18 cellular contexts compared by ENCODE assay signal in genomic region chr1:32889731-32890278, GRCh38. TPM values are rescaled to one million over a fixed set of nuclear protein-coding genes. Genes with fewer than 3 reads are reported as not detected.
A peak's percentile ranks its signal among the peaks of the same experiment; 100 is the strongest.
DNase-seq lines count a peak whose midpoint lies in the region; ATAC-seq, FAIRE-seq and TF ChIP-seq lines count a peak whose summit lies in the region.
"Had no signal": no experiment of that assay in that cellular context is flagged by ENCODE, and none has a peak within 500 bp of the region (broad histone marks: within the 10 kb centered on the region; RNA-seq: fewer than 3 reads in every experiment).

No MANE protein-coding gene starts in this region.

- H3K27me3 ChIP-seq in HepG2 (ENCODE audit: control insufficient read depth in 1 of 2, insufficient read depth in 2 of 2, low read length in 2 of 2) (peaks cover 6 to 67% of the 10 kb centered on the region in 2 experiments; a peak in 4 of 5 replicates), right lobe of liver (peaks cover 0 to 16% of the 10 kb centered on the region in 2 donors), K562 (ENCODE audit: control insufficient read depth in 2 of 2, insufficient read depth in 2 of 2, low read length in 2 of 2) (peaks cover 5 to 50% of the 10 kb centered on the region in 2 experiments; a peak in 3 of 5 replicates), neural progenitor cell (peaks cover 79% of the 10 kb centered on the region)

- H3K9me3 Mint-ChIP-seq in neural progenitor cell (no peaks in the 10 kb centered on the region), osteocyte (ENCODE audit: unreplicated experiment) (no peaks in the 10 kb centered on the region)

- TF ChIP-seq EP300 in HepG2 (IDR thresholded peaks at IDR 0.05; ENCODE audit: low read depth in 2 of 2, low read length in 2 of 2) (no peak), HepG2 (CRISPR knock-in tag; IDR thresholded peaks at IDR 0.05; ENCODE audit: borderline replicate concordance) (no peak), K562 (IDR thresholded peaks at IDR 0.05; ENCODE audit: low read length) (no peak)

- no peaks in the 10 kb centered on the region for H3K9me1 ChIP-seq in K562 (ENCODE audit: control insufficient read depth, insufficient read depth, low read length)

- no peaks in the 10 kb centered on the region for H3K79me2 ChIP-seq in HepG2 (ENCODE audit: insufficient read depth, low read length)
- no peaks in the 10 kb centered on the region for H3K79me2 ChIP-seq in K562 (ENCODE audit: control insufficient read depth, insufficient read depth, low read length)
- no peaks in the 10 kb centered on the region for H3K79me2 ChIP-seq in neural progenitor cell (ENCODE audit: low read depth)

- H3K27me3 Mint-ChIP-seq in neural progenitor cell (ENCODE audit: insufficient read depth, low read depth) (peaks cover 49% of the 10 kb centered on the region), osteocyte (ENCODE audit: unreplicated experiment) (peaks cover 50% of the 10 kb centered on the region)

- WGBS in HepG2 (ENCODE audit: low lambda C conversion rate) = 23% methylated on average over 3 of the region's 3 CpGs
- WGBS in right lobe of liver (ENCODE audit: insufficient coverage, low coverage, low lambda C conversion rate, missing lambda C conversion rate) = 85% methylated on average over 2 of the region's 3 CpGs
- 0% methylated on average over 3 of the region's 3 CpGs for WGBS in K562 (ENCODE audit: insufficient coverage, low coverage, missing lambda C conversion rate)

- H3K9me3 ChIP-seq in HepG2 (ENCODE audit: low read length) (no peaks in the 10 kb centered on the region), right lobe of liver (no peaks in the 10 kb centered on the region), K562 (replicated peaks; ENCODE audit: control insufficient read depth, insufficient read depth, low read depth, low read length) (no peaks in the 10 kb centered on the region), neural progenitor cell (ENCODE audit: low read depth) (no peaks in the 10 kb centered on the region)
- H3K9me3 ChIP-seq: A549, BE2C, HAP-1 had no signal

- no peak for TF ChIP-seq RAD21 in HepG2 (CRISPR knock-in tag; IDR thresholded peaks at IDR 0.05)
- TF ChIP-seq RAD21 in K562 (CRISPR knock-in tag; conservative IDR thresholded peaks at IDR 0.05 in 1 of 2, IDR thresholded peaks at IDR 0.05 in 1 of 2) = no peak

- H3K9ac ChIP-seq in HepG2 (ENCODE audit: insufficient read depth, low read depth, low read length) = no peak overlapping the region
- no peak overlapping the region for H3K9ac ChIP-seq in K562 (ENCODE audit: insufficient read depth in 1 of 2, low read depth in 2 of 2, low read length in 2 of 2)
- no peak overlapping the region for H3K9ac ChIP-seq in neural progenitor cell

- H2AFZ ChIP-seq in HepG2 (ENCODE audit: low read length) (no peak overlapping the region), K562 (ENCODE audit: low read depth, low read length) (no peak overlapping the region), neural progenitor cell (replicated peaks) (no peak overlapping the region)

- peaks cover 17% of the 10 kb centered on the region for H3F3A ChIP-seq in neural progenitor cell (ENCODE audit: low read depth)

- intact Hi-C loops in HepG2 (cut with micrococcal nuclease; ENCODE audit: unreplicated experiment) (no loop called here), right lobe of liver (cut with DNase I) (no loop called here), K562 (cut with micrococcal nuclease) (no loop called here)

- no peak overlapping the region for H3K27ac Mint-ChIP-seq in neural progenitor cell
- no peak overlapping the region for H3K27ac Mint-ChIP-seq in osteocyte (ENCODE audit: unreplicated experiment)
- H3K27ac Mint-ChIP-seq: CD4-positive, alpha-beta memory T cell; HFFc6 had no signal

- H3K4me1 Mint-ChIP-seq in neural progenitor cell (peaks cover 22% of the 10 kb centered on the region), osteocyte (ENCODE audit: unreplicated experiment) (peaks cover 19% of the 10 kb centered on the region)

- no peak for DNase-seq in HepG2 (ENCODE audit: low spot score)
- DNase-seq in right lobe of liver = no peak
- no peak for DNase-seq in K562 (ENCODE audit: extremely low read depth in 1 of 4, low spot score in 3 of 4)
- no peak for DNase-seq in neural progenitor cell (ENCODE audit: low spot score)
- no peak for DNase-seq in effector CD4-positive, alpha-beta T cell
- DNase-seq in GM10266 (ENCODE audit: extremely low spot score) = no peak
- DNase-seq in osteocyte (ENCODE audit: extremely low spot score, unreplicated experiment) = no peak
- DNase-seq: BE2C; CD4-positive, alpha-beta memory T cell; DND-41; GDM1; HFFc6 had no signal

- no peak overlapping the region for H3K4me3 ChIP-seq in HepG2 (replicated peaks in 1 of 3; ENCODE audit: insufficient read depth in 1 of 3, low read depth in 2 of 3, low read length in 3 of 3)
- H3K4me3 ChIP-seq in right lobe of liver = no peak overlapping the region
- H3K4me3 ChIP-seq in K562 = no peak overlapping the region
- no peak overlapping the region for H3K4me3 ChIP-seq in neural progenitor cell
- H3K4me3 ChIP-seq: A549, HAP-1 had no signal

- no peak for ATAC-seq in HepG2
- ATAC-seq in right lobe of liver = no peak
- no peak for ATAC-seq in K562
- ATAC-seq: A549 had no signal

- in situ Hi-C loops in HepG2 (cut with HindIII; ENCODE audit: extremely low pct_ligation_motif_present, low pct_unique_long_range_greater_than_20kb) = no loop called here
- in situ Hi-C loops in K562 (cut with MboI) = loop anchor here (25.0 kb wide), 1 partner anchor 722 kb away; no protein-coding TSS in a partner anchor

- TF ChIP-seq POLR2A in HepG2 (IDR thresholded peaks at IDR 0.05; ENCODE audit: insufficient read depth in 1 of 2, low read depth in 2 of 2, low read length in 2 of 2) (no peak), right lobe of liver (IDR thresholded peaks at IDR 0.05) (no peak), K562 (conservative IDR thresholded peaks at IDR 0.05) (no peak)

- no peak overlapping the region for H3K4me2 ChIP-seq in HepG2 (ENCODE audit: low read depth, low read length)
- no peak overlapping the region for H3K4me2 ChIP-seq in K562 (ENCODE audit: insufficient read depth, low read length)
- H3K4me2 ChIP-seq in neural progenitor cell = no peak overlapping the region
- H3K4me2 ChIP-seq: A549 had no signal

- no peak overlapping the region for H3K27ac ChIP-seq in HepG2 (ENCODE audit: extremely low read length, insufficient read depth, low read length)
- no peak overlapping the region for H3K27ac ChIP-seq in right lobe of liver
- no peak overlapping the region for H3K27ac ChIP-seq in K562 (ENCODE audit: extremely low read depth, low read depth, low read length)
- no peak overlapping the region for H3K27ac ChIP-seq in neural progenitor cell
- H3K27ac ChIP-seq: A549, C4-2B had no signal

- CTCF ChIA-PET in HepG2 (lab: Yijun Ruan, JAX; ENCODE audit: low intra/inter-chr PET ratio, low total read pairs) (no interaction called here), K562 (lab: Yijun Ruan, JAX; ENCODE audit: low intra/inter-chr PET ratio) (no interaction called here)

- FAIRE-seq in HepG2 (lab: Jason Lieb, UNC) = no peak
- FAIRE-seq in K562 (lab: Jason Lieb, UNC) = no peak
- FAIRE-seq: A549, D721Med, H1 had no signal

- H3K36me3 Mint-ChIP-seq in neural progenitor cell (no peaks in the 10 kb centered on the region), osteocyte (ENCODE audit: unreplicated experiment) (no peaks in the 10 kb centered on the region)

- TF ChIP-seq CTCF in HepG2 (CRISPR knock-in tag; IDR thresholded peaks at IDR 0.05) = no peak
- no peak for TF ChIP-seq CTCF in right lobe of liver (IDR thresholded peaks at IDR 0.05)
- no peak for TF ChIP-seq CTCF in K562 (IDR thresholded peaks at IDR 0.05 in 2 of 3, conservative IDR thresholded peaks at IDR 0.05 in 1 of 3; ENCODE audit: insufficient read depth in 2 of 3, low read depth in 1 of 3, low read length in 3 of 3)
- no peak for TF ChIP-seq CTCF in neural progenitor cell (IDR thresholded peaks at IDR 0.05)
- no peak for TF ChIP-seq CTCF in GM10266 (IDR thresholded peaks at IDR 0.05; ENCODE audit: control insufficient read depth, insufficient read depth, low read depth, missing control alignments)
- no peak for TF ChIP-seq CTCF in osteocyte (IDR thresholded peaks at IDR 0.05)

- peak overlapping the region; percentile 57 for H3K4me3 Mint-ChIP-seq in neural progenitor cell
- no peak overlapping the region for H3K4me3 Mint-ChIP-seq in osteocyte (ENCODE audit: unreplicated experiment)
- H3K4me3 Mint-ChIP-seq: HFFc6 had no signal

- H3K36me3 ChIP-seq in HepG2 (replicated peaks in 1 of 2; ENCODE audit: control insufficient read depth in 1 of 2, insufficient read depth in 2 of 2, low read length in 2 of 2) (no peaks in the 10 kb centered on the region), right lobe of liver (no peaks in the 10 kb centered on the region), K562 (ENCODE audit: control insufficient read depth, insufficient read depth, low read length) (no peaks in the 10 kb centered on the region), neural progenitor cell (no peaks in the 10 kb centered on the region)
- H3K36me3 ChIP-seq: BE2C, HAP-1 had no signal

- H4K20me1 ChIP-seq in HepG2 (ENCODE audit: insufficient read depth, low read length) = no peaks in the 10 kb centered on the region
- peaks cover 32% of the 10 kb centered on the region; the same call in 1 of the 2 replicates for H4K20me1 ChIP-seq in K562 (replicated peaks; ENCODE audit: control insufficient read depth, insufficient read depth, low read length)
- H4K20me1 ChIP-seq in neural progenitor cell (ENCODE audit: low read depth) = peaks cover 52% of the 10 kb centered on the region

- H3K4me1 ChIP-seq in HepG2 (ENCODE audit: insufficient read depth, low read length) (no peaks in the 10 kb centered on the region), right lobe of liver (peaks cover 0 to 5% (median 0%) of the 10 kb centered on the region in 4 donors), K562 (replicated peaks in 1 of 2; ENCODE audit: control insufficient read depth in 2 of 2, insufficient read depth in 2 of 2, low read length in 2 of 2) (peaks cover 5 to 34% of the 10 kb centered on the region in 2 experiments; a peak in 4 of 5 replicates), neural progenitor cell (peaks cover 22% of the 10 kb centered on the region)
- H3K4me1 ChIP-seq: BE2C had no signal

- no TSS peak for BruUV-seq in HepG2 (replicated peaks; lab: Mats Ljungman, UMichigan)
- no TSS peak for BruUV-seq in K562 (replicated peaks; lab: Mats Ljungman, UMichigan)

- POLR2A ChIA-PET in HepG2 (lab: Yijun Ruan, JAX) (no interaction called here), K562 (lab: Yijun Ruan, JAX) (interaction anchor here (0.7 to 1.0 kb wide), 3 partner anchors 96 to 191 kb away, joined by 3 read pairs; no protein-coding TSS in a partner anchor)

RNA-seq across cellular contexts. Expression of gene HPCA, which starts 3.5 kb away (rescaled TPM):
- total RNA-seq in HepG2 (2016; rRNA removed; fragmentation: Illumina TruSeq; extraction: Trizol) (not detected in 2 replicates), right lobe of liver (not detected), K562 (2014; rRNA removed) (not detected in 2 replicates), K562 (2014; rRNA removed; fragmentation: Illumina TruSeq; extraction: Trizol) (not detected in 2 replicates), K562 (2015; rRNA removed; fragmentation: Illumina TruSeq; extraction: Trizol) (not detected in 2 replicates), K562 (2021) (not detected in 2 replicates), neural progenitor cell (ENCODE audit: low replicate concordance) (1.0 TPM in 1 of 2 replicates, not detected in the other), osteocyte (not detected in 2 replicates)
- not detected in 2 replicates for total RNA-seq in HepG2 (2016; cell fraction: cytosol; rRNA removed; fragmentation: Illumina TruSeq; extraction: Trizol; ENCODE audit: low read depth)
- not detected in 2 replicates for total RNA-seq in HepG2 (2016; cell fraction: insoluble cytoplasmic fraction; rRNA removed; fragmentation: Illumina TruSeq; extraction: Trizol)
- not detected in 2 replicates for total RNA-seq in HepG2 (2016; cell fraction: membrane; rRNA removed; fragmentation: Illumina TruSeq; extraction: Trizol)
- not detected in 2 replicates for total RNA-seq in HepG2 (2016; cell fraction: nucleus; rRNA removed; fragmentation: Illumina TruSeq; extraction: Trizol)
- polyA plus RNA-seq in HepG2 (2011; rRNA removed) (not detected in 2 replicates), K562 (2011; rRNA removed) (not detected in 2 replicates), K562 (2014; fragmentation: Illumina TruSeq; extraction: Trizol) (not detected in 2 replicates), K562 (2014; fragmentation: Nextera tagmentation; extraction: Ambion mirVana) (not detected), K562 (2014; rRNA removed) (not detected in 2 replicates)
- not detected in 2 replicates for polyA plus RNA-seq in HepG2 (2011; cell fraction: cytosol; rRNA removed)
- polyA plus RNA-seq in HepG2 (2011; cell fraction: nucleus; rRNA removed) = 0.38 TPM in 1 of 2 replicates, not detected in the other
- polyA plus RNA-seq in HepG2 (2012) = not detected in 2 replicates
- not detected in 2 replicates for polyA plus RNA-seq in HepG2 (2016; cell fraction: cytosol; fragmentation: Illumina TruSeq; extraction: Trizol; ENCODE audit: low read depth)
- not detected in 2 replicates for polyA plus RNA-seq in HepG2 (2016; cell fraction: insoluble cytoplasmic fraction; fragmentation: Illumina TruSeq; extraction: Trizol; ENCODE audit: low read depth)
- polyA plus RNA-seq in HepG2 (2016; cell fraction: membrane; fragmentation: Illumina TruSeq; extraction: Trizol; ENCODE audit: low read depth) = not detected in 2 replicates
- polyA plus RNA-seq in HepG2 (2016; cell fraction: nucleus; fragmentation: Illumina TruSeq; extraction: Trizol; ENCODE audit: insufficient read depth, low read depth) = not detected in 2 replicates
- polyA minus RNA-seq in HepG2 (2011; rRNA and poly(A)+ RNA removed; ENCODE audit: low replicate concordance) = 0.35 TPM in 1 of 2 replicates, not detected in the other
- not detected in 2 replicates for polyA minus RNA-seq in HepG2 (2011; cell fraction: cytosol; rRNA and poly(A)+ RNA removed)
- not detected in 2 replicates for polyA minus RNA-seq in HepG2 (2011; cell fraction: nucleus; rRNA and poly(A)+ RNA removed)
- not detected in 2 replicates for total RNA-seq in K562 (2011; cell fraction: chromatin; rRNA removed; ENCODE audit: low replicate concordance)
- not detected in 2 replicates for total RNA-seq in K562 (2011; cell fraction: nucleolus; rRNA removed)
- not detected in 2 replicates for total RNA-seq in K562 (2011; cell fraction: nucleoplasm; rRNA removed)
- polyA plus RNA-seq in K562 (2011; cell fraction: cytosol; rRNA removed) = not detected in 2 replicates
- not detected in 2 replicates for polyA plus RNA-seq in K562 (2011; cell fraction: nucleus; rRNA removed)
- 0.22 and 0.44 TPM in 2 replicates for polyA plus RNA-seq in K562 (2012)
- not detected in 2 replicates for polyA minus RNA-seq in K562 (2011; rRNA and poly(A)+ RNA removed)
- polyA minus RNA-seq in K562 (2011; cell fraction: cytosol; rRNA and poly(A)+ RNA removed) = not detected in 2 replicates
- not detected in 2 replicates for polyA minus RNA-seq in K562 (2011; cell fraction: nucleus; rRNA and poly(A)+ RNA removed)
- total RNA-seq: HT1080 had no signal
- polyA plus RNA-seq: CD4-positive, alpha-beta memory T cell had no signal

RNA-seq across cellular contexts. Expression of gene TMEM54, which starts 11.4 kb away (rescaled TPM):
- total RNA-seq in HepG2 (2016; rRNA removed; fragmentation: Illumina TruSeq; extraction: Trizol) (0.76 and 2.5 TPM in 2 replicates), right lobe of liver (10 to 100 TPM in 3 of 6 experiments, 1 to 10 TPM in 3; 3.9 to 14.4 (median 9.0) TPM), K562 (2014; rRNA removed) (12.8 and 14.5 TPM in 2 replicates), K562 (2014; rRNA removed; fragmentation: Illumina TruSeq; extraction: Trizol) (1.2 and 2.1 TPM in 2 replicates), K562 (2015; rRNA removed; fragmentation: Illumina TruSeq; extraction: Trizol) (3.8 TPM in 2 replicates), K562 (2021) (13.1 and 15.1 TPM in 2 replicates), neural progenitor cell (ENCODE audit: low replicate concordance) (13.5 and 14.5 TPM in 2 replicates), osteocyte (7.3 and 9.8 TPM in 2 replicates)
- total RNA-seq in HepG2 (2016; cell fraction: cytosol; rRNA removed; fragmentation: Illumina TruSeq; extraction: Trizol; ENCODE audit: low read depth) = 6.9 and 7.0 TPM in 2 replicates
- total RNA-seq in HepG2 (2016; cell fraction: insoluble cytoplasmic fraction; rRNA removed; fragmentation: Illumina TruSeq; extraction: Trizol) = 0.83 and 1.3 TPM in 2 replicates
- total RNA-seq in HepG2 (2016; cell fraction: membrane; rRNA removed; fragmentation: Illumina TruSeq; extraction: Trizol) = 5.0 and 5.4 TPM in 2 replicates
- 1.2 and 1.7 TPM in 2 replicates for total RNA-seq in HepG2 (2016; cell fraction: nucleus; rRNA removed; fragmentation: Illumina TruSeq; extraction: Trizol)
- polyA plus RNA-seq in HepG2 (2011; rRNA removed) (2.9 and 4.0 TPM in 2 replicates), K562 (2011; rRNA removed) (16.2 and 31.0 TPM in 2 replicates), K562 (2014; fragmentation: Illumina TruSeq; extraction: Trizol) (8.2 and 11.8 TPM in 2 replicates), K562 (2014; fragmentation: Nextera tagmentation; extraction: Ambion mirVana) (1 to 10 TPM in 1 of 2 experiments, under 1 TPM in 1; 1.00 to 1.7 TPM), K562 (2014; rRNA removed) (9.8 and 13.3 TPM in 2 replicates)
- 4.2 and 5.4 TPM in 2 replicates for polyA plus RNA-seq in HepG2 (2011; cell fraction: cytosol; rRNA removed)
- 2.7 and 3.1 TPM in 2 replicates for polyA plus RNA-seq in HepG2 (2011; cell fraction: nucleus; rRNA removed)
- polyA plus RNA-seq in HepG2 (2012) = 0.43 and 2.3 TPM in 2 replicates
- 9.6 and 9.8 TPM in 2 replicates for polyA plus RNA-seq in HepG2 (2016; cell fraction: cytosol; fragmentation: Illumina TruSeq; extraction: Trizol; ENCODE audit: low read depth)
- polyA plus RNA-seq in HepG2 (2016; cell fraction: insoluble cytoplasmic fraction; fragmentation: Illumina TruSeq; extraction: Trizol; ENCODE audit: low read depth) = 1.0 and 1.1 TPM in 2 replicates
- polyA plus RNA-seq in HepG2 (2016; cell fraction: membrane; fragmentation: Illumina TruSeq; extraction: Trizol; ENCODE audit: low read depth) = 6.2 and 6.8 TPM in 2 replicates
- polyA plus RNA-seq in HepG2 (2016; cell fraction: nucleus; fragmentation: Illumina TruSeq; extraction: Trizol; ENCODE audit: insufficient read depth, low read depth) = 1.3 and 2.6 TPM in 2 replicates
- 6.4 and 19.0 TPM in 2 replicates for polyA minus RNA-seq in HepG2 (2011; rRNA and poly(A)+ RNA removed; ENCODE audit: low replicate concordance)
- 1.8 TPM in 1 of 2 replicates, not detected in the other for polyA minus RNA-seq in HepG2 (2011; cell fraction: cytosol; rRNA and poly(A)+ RNA removed)
- 0.75 TPM in 1 of 2 replicates, not detected in the other for polyA minus RNA-seq in HepG2 (2011; cell fraction: nucleus; rRNA and poly(A)+ RNA removed)
- total RNA-seq in K562 (2011; cell fraction: chromatin; rRNA removed; ENCODE audit: low replicate concordance) = 2.4 and 10.2 TPM in 2 replicates
- 19.3 and 19.7 TPM in 2 replicates for total RNA-seq in K562 (2011; cell fraction: nucleolus; rRNA removed)
- total RNA-seq in K562 (2011; cell fraction: nucleoplasm; rRNA removed) = 14.0 and 21.6 TPM in 2 replicates
- 75.0 and 104 TPM in 2 replicates for polyA plus RNA-seq in K562 (2011; cell fraction: cytosol; rRNA removed)
- 24.7 and 26.3 TPM in 2 replicates for polyA plus RNA-seq in K562 (2011; cell fraction: nucleus; rRNA removed)
- polyA plus RNA-seq in K562 (2012) = 26.4 and 45.9 TPM in 2 replicates
- polyA minus RNA-seq in K562 (2011; rRNA and poly(A)+ RNA removed) = 5.4 and 6.5 TPM in 2 replicates
- polyA minus RNA-seq in K562 (2011; cell fraction: cytosol; rRNA and poly(A)+ RNA removed) = 8.6 and 15.1 TPM in 2 replicates
- polyA minus RNA-seq in K562 (2011; cell fraction: nucleus; rRNA and poly(A)+ RNA removed) = 4.2 TPM in 2 replicates
- total RNA-seq: CD4-positive, alpha-beta memory T cell had no signal
- polyA plus RNA-seq: CD4-positive, alpha-beta memory T cell had no signal

RNA-seq across cellular contexts. Expression of gene FNDC5, which starts 19.1 kb away (rescaled TPM):
- total RNA-seq in HepG2 (2016; rRNA removed; fragmentation: Illumina TruSeq; extraction: Trizol) = 1.6 and 3.1 TPM in 2 replicates
- 2.6 and 2.8 TPM in 2 replicates for total RNA-seq in HepG2 (2016; cell fraction: cytosol; rRNA removed; fragmentation: Illumina TruSeq; extraction: Trizol; ENCODE audit: low read depth)
- total RNA-seq in HepG2 (2016; cell fraction: insoluble cytoplasmic fraction; rRNA removed; fragmentation: Illumina TruSeq; extraction: Trizol) = 1.6 and 2.6 TPM in 2 replicates
- total RNA-seq in HepG2 (2016; cell fraction: membrane; rRNA removed; fragmentation: Illumina TruSeq; extraction: Trizol) = 5.4 and 6.4 TPM in 2 replicates
- total RNA-seq in HepG2 (2016; cell fraction: nucleus; rRNA removed; fragmentation: Illumina TruSeq; extraction: Trizol) = 1.3 and 2.2 TPM in 2 replicates
- 1.0 and 1.4 TPM in 2 replicates for polyA plus RNA-seq in HepG2 (2011; rRNA removed)
- 0.60 and 1.0 TPM in 2 replicates for polyA plus RNA-seq in HepG2 (2011; cell fraction: cytosol; rRNA removed)
- 1.8 and 2.0 TPM in 2 replicates for polyA plus RNA-seq in HepG2 (2011; cell fraction: nucleus; rRNA removed)
- 0.46 and 0.56 TPM in 2 replicates for polyA plus RNA-seq in HepG2 (2012)
- polyA plus RNA-seq in HepG2 (2016; cell fraction: cytosol; fragmentation: Illumina TruSeq; extraction: Trizol; ENCODE audit: low read depth) = 4.2 and 5.7 TPM in 2 replicates
- polyA plus RNA-seq in HepG2 (2016; cell fraction: insoluble cytoplasmic fraction; fragmentation: Illumina TruSeq; extraction: Trizol; ENCODE audit: low read depth) = 1.4 and 1.8 TPM in 2 replicates
- 5.2 and 5.9 TPM in 2 replicates for polyA plus RNA-seq in HepG2 (2016; cell fraction: membrane; fragmentation: Illumina TruSeq; extraction: Trizol; ENCODE audit: low read depth)
- 2.1 and 4.0 TPM in 2 replicates for polyA plus RNA-seq in HepG2 (2016; cell fraction: nucleus; fragmentation: Illumina TruSeq; extraction: Trizol; ENCODE audit: insufficient read depth, low read depth)
- polyA minus RNA-seq in HepG2 (2011; rRNA and poly(A)+ RNA removed; ENCODE audit: low replicate concordance) = 0.78 TPM in 1 of 2 replicates, not detected in the other
- 0.88 TPM in 1 of 2 replicates, not detected in the other for polyA minus RNA-seq in HepG2 (2011; cell fraction: cytosol; rRNA and poly(A)+ RNA removed)
- 0.62 TPM in 1 of 2 replicates, not detected in the other for polyA minus RNA-seq in HepG2 (2011; cell fraction: nucleus; rRNA and poly(A)+ RNA removed)
- total RNA-seq in right lobe of liver = 1 to 10 TPM; 1.0 to 8.3 (median 2.4) TPM
- total RNA-seq in K562 (2011; cell fraction: chromatin; rRNA removed; ENCODE audit: low replicate concordance) = 1.1 and 2.3 TPM in 2 replicates
- total RNA-seq in K562 (2011; cell fraction: nucleolus; rRNA removed) = 1.3 and 2.0 TPM in 2 replicates
- 0.59 and 1.1 TPM in 2 replicates for total RNA-seq in K562 (2011; cell fraction: nucleoplasm; rRNA removed)
- 0.14 and 0.61 TPM in 2 replicates for total RNA-seq in K562 (2014; rRNA removed)
- total RNA-seq in K562 (2014; rRNA removed; fragmentation: Illumina TruSeq; extraction: Trizol) = 0.25 and 0.48 TPM in 2 replicates
- total RNA-seq in K562 (2015; rRNA removed; fragmentation: Illumina TruSeq; extraction: Trizol) = 0.22 and 0.41 TPM in 2 replicates
- 0.38 and 0.56 TPM in 2 replicates for total RNA-seq in K562 (2021)
- polyA plus RNA-seq in K562 (2011; rRNA removed) = 2.1 and 2.5 TPM in 2 replicates
- 1.3 and 1.6 TPM in 2 replicates for polyA plus RNA-seq in K562 (2011; cell fraction: cytosol; rRNA removed)
- polyA plus RNA-seq in K562 (2011; cell fraction: nucleus; rRNA removed) = 5.0 and 6.0 TPM in 2 replicates
- 0.42 and 0.81 TPM in 2 replicates for polyA plus RNA-seq in K562 (2012)
- polyA plus RNA-seq in K562 (2014; fragmentation: Illumina TruSeq; extraction: Trizol) = 0.17 and 0.25 TPM in 2 replicates
- polyA plus RNA-seq in K562 (2014; fragmentation: Nextera tagmentation; extraction: Ambion mirVana) = under 1 TPM; 0.06 to 0.10 TPM
- 0.12 and 0.24 TPM in 2 replicates for polyA plus RNA-seq in K562 (2014; rRNA removed)
- 2.6 and 3.1 TPM in 2 replicates for polyA minus RNA-seq in K562 (2011; rRNA and poly(A)+ RNA removed)
- 0.38 TPM in 1 of 2 replicates, not detected in the other for polyA minus RNA-seq in K562 (2011; cell fraction: cytosol; rRNA and poly(A)+ RNA removed)
- 0.13 and 1.3 TPM in 2 replicates for polyA minus RNA-seq in K562 (2011; cell fraction: nucleus; rRNA and poly(A)+ RNA removed)
- 9.6 and 21.4 TPM in 2 replicates for total RNA-seq in neural progenitor cell (ENCODE audit: low replicate concordance)
- 2.0 and 3.2 TPM in 2 replicates for total RNA-seq in osteocyte
- total RNA-seq: CD4-positive, alpha-beta memory T cell had no signal
- polyA plus RNA-seq: CD4-positive, alpha-beta memory T cell had no signal
